Comparison of ENCODE assay signal across 8 cellular contexts in genomic region chr17:55295411-55296170, GRCh38. TPM values are rescaled to one million over a fixed set of nuclear protein-coding genes. Genes with fewer than 3 reads are reported as not detected.
DNase-seq lines count a peak whose midpoint lies in the region; ATAC-seq and TF ChIP-seq lines count a peak whose summit lies in the region.

No MANE protein-coding gene starts in this region.

- DNase-seq in DND-41 (peak; percentile 65), SK-N-DZ (ENCODE audit: low spot score) (peak; percentile 70), Right ventricle myocardium superior (no peak), retina (peak; percentile 82), pons (ENCODE audit: low spot score) (no peak)
- peak; percentile 60 for DNase-seq in activated naive CD4-positive, alpha-beta T cell treated with anti-CD3 and anti-CD28 coated beads, Interleukin-2, amount 10 ng/mL, durations not matched to agents 7 days and 5 days

- H3K4me3 ChIP-seq in DND-41 (ENCODE audit: low read depth in 1 of 2, low read length in 2 of 2) (no peak overlapping the region), KMS-11 (IDR thresholded peaks at IDR 0.05; ENCODE audit: insufficient read depth, low read depth, low read length) (no peak overlapping the region)

- no peaks in the 10 kb centered on the region for H3K4me1 Mint-ChIP-seq in activated naive CD4-positive, alpha-beta T cell treated with anti-CD3 and anti-CD28 coated beads, Interleukin-2, amount 10 ng/mL, durations not matched to agents 7 days and 5 days

- no peak overlapping the region for H3K27ac Mint-ChIP-seq in activated naive CD4-positive, alpha-beta T cell treated with anti-CD3 and anti-CD28 coated beads, Interleukin-2, amount 10 ng/mL, durations not matched to agents 7 days and 5 days

- H3K36me3 ChIP-seq in DND-41 (ENCODE audit: insufficient read depth, low read length), result no peaks in the 10 kb centered on the region
- H3K36me3 ChIP-seq in KMS-11 (ENCODE audit: insufficient read depth), result no peaks in the 10 kb centered on the region

- H3K27me3 ChIP-seq in DND-41 (ENCODE audit: insufficient read depth, low read length, poor library complexity) (no peaks in the 10 kb centered on the region), KMS-11 (ENCODE audit: insufficient read depth, low read depth) (no peaks in the 10 kb centered on the region)

- H3K27ac ChIP-seq in DND-41 (ENCODE audit: low read length), result no peak overlapping the region
- H3K27ac ChIP-seq in KMS-11, result no peak overlapping the region

- CTCF ChIA-PET in activated naive CD4-positive, alpha-beta T cell treated with anti-CD3 and anti-CD28 coated beads, Interleukin-2, amount 10 ng/mL, durations not matched to agents 7 days and 5 days (lab: Charles Lee), result interaction anchor here (0.6 to 2.7 kb wide), 7 partner anchors 61 to 303 kb away, joined by 3 to 21 read pairs (median 3); no protein-coding TSS in a partner anchor

- TF ChIP-seq CTCF in DND-41 (IDR thresholded peaks at IDR 0.05; ENCODE audit: borderline replicate concordance, extremely low read depth, low read length, poor library complexity, severe bottlenecking) (peak; percentile 83), KMS-11 (conservative IDR thresholded peaks at IDR 0.05; ENCODE audit: low read depth, low read length) (peak; percentile 89)

- H3K9me3 ChIP-seq in DND-41 (ENCODE audit: insufficient read depth, low read length, severe bottlenecking), result no peaks in the 10 kb centered on the region

- no peak overlapping the region for H3K4me2 ChIP-seq in DND-41 (ENCODE audit: insufficient read depth, low read length)
- no peak overlapping the region for H3K4me2 ChIP-seq in KMS-11

- intact Hi-C loops in Right ventricle myocardium superior (cut with DNase I), result loop anchor here (10.0 kb wide), 1 partner anchor 61 kb away; no protein-coding TSS in a partner anchor

- H3K9me3 Mint-ChIP-seq in activated naive CD4-positive, alpha-beta T cell treated with anti-CD3 and anti-CD28 coated beads, Interleukin-2, amount 10 ng/mL, durations not matched to agents 7 days and 5 days, result no peaks in the 10 kb centered on the region

- H3K27me3 Mint-ChIP-seq in activated naive CD4-positive, alpha-beta T cell treated with anti-CD3 and anti-CD28 coated beads, Interleukin-2, amount 10 ng/mL, durations not matched to agents 7 days and 5 days, result peaks cover 17% of the 10 kb centered on the region

- ATAC-seq in DND-41 (ENCODE audit: insufficient read depth, low read depth) (peak; percentile 88), GM21737 (IDR thresholded peaks at IDR 0.05; ENCODE audit: unreplicated experiment) (peak; percentile 72), Right ventricle myocardium superior (ENCODE audit: poor library complexity) (peak; percentile 86)

- no peaks in the 10 kb centered on the region for H3K36me3 Mint-ChIP-seq in activated naive CD4-positive, alpha-beta T cell treated with anti-CD3 and anti-CD28 coated beads, Interleukin-2, amount 10 ng/mL, durations not matched to agents 7 days and 5 days

- H3K79me2 ChIP-seq in DND-41 (ENCODE audit: insufficient read depth, low read length) (no peaks in the 10 kb centered on the region), KMS-11 (ENCODE audit: insufficient read depth, low read depth) (no peaks in the 10 kb centered on the region)

- no peaks in the 10 kb centered on the region for H3K4me1 ChIP-seq in DND-41 (ENCODE audit: insufficient read depth, low read length)
- no peaks in the 10 kb centered on the region for H3K4me1 ChIP-seq in KMS-11 (ENCODE audit: low read depth, poor library complexity, severe bottlenecking)

- no peak overlapping the region for H2AFZ ChIP-seq in DND-41 (ENCODE audit: low read depth, low read length)
- no peak overlapping the region for H2AFZ ChIP-seq in KMS-11 (ENCODE audit: low read depth)

- H3K4me3 Mint-ChIP-seq in activated naive CD4-positive, alpha-beta T cell treated with anti-CD3 and anti-CD28 coated beads, Interleukin-2, amount 10 ng/mL, durations not matched to agents 7 days and 5 days, result no peak overlapping the region

- H3K9ac ChIP-seq in DND-41 (ENCODE audit: low read depth, low read length) (no peak overlapping the region), KMS-11 (no peak overlapping the region)

- no peaks in the 10 kb centered on the region for H4K20me1 ChIP-seq in DND-41 (ENCODE audit: insufficient read depth, low read length)
- H4K20me1 ChIP-seq in KMS-11 (ENCODE audit: insufficient read depth), result no peaks in the 10 kb centered on the region

RNA-seq across cellular contexts. Expression of gene HLF, which starts 30.8 kb away (rescaled TPM):
- 3.2 and 4.0 TPM in 2 replicates for polyA plus RNA-seq in SK-N-DZ (2014; cell fraction: cytosol; rRNA removed)
- polyA plus RNA-seq in SK-N-DZ (2014; cell fraction: nucleus; rRNA removed), result 3.1 and 9.2 TPM in 2 replicates
- total RNA-seq in Right ventricle myocardium superior, result 31.6 TPM

Comparison
In these comparisons a context has a peak if more than half of its experiments do, and no peak if none do; other contexts are left out.
1. DNase-seq: peak in DND-41 (single experiment), SK-N-DZ (single experiment), activated naive CD4-positive, alpha-beta T cell treated with anti-CD3 and anti-CD28 coated beads, Interleukin-2, amount 10 ng/mL, durations not matched to agents 7 days and 5 days (single experiment) and retina (single experiment); none in Right ventricle myocardium superior (single experiment) and pons (single experiment).
2. Peak in every context shown above with its lines, with median percentiles within 50 percentile points of each other: ATAC-seq.